8 cellular contexts compared by ENCODE assay signal in the genomic region with DNA sequence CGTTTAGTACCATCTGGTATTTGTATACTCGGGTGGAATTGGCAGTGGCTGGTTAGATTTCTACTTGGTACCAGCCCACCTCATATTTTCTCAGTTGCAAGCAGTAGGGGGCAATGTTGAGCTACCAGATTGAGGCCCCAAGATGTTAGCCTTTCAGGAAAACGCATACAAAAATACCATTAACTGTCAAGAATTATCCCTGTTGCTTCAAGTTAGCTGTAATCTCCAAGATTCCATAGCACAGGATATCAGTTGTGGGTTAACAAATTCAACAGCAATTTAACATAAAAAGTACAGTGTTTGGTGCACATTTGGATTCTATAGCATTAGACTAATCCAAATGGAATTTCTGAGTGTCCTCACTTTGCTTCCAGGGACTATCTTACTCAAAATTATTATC.
A peak's percentile ranks its signal among the peaks of the same experiment; 100 is the strongest.
DNase-seq lines count a peak whose midpoint lies in the region; ATAC-seq, FAIRE-seq and TF ChIP-seq lines count a peak whose summit lies in the region.

No MANE protein-coding gene starts in this region.

- TF ChIP-seq CTCF in A673 (conservative IDR thresholded peaks at IDR 0.05; ENCODE audit: low read depth, low read length) (peak; percentile 85), GM12865 (IDR thresholded peaks at IDR 0.05; ENCODE audit: insufficient read depth, low read depth, low read length, missing control alignments) (peak; percentile 68), lower lobe of right lung (IDR thresholded peaks at IDR 0.05) (peak; percentile 73)

- BruUV-seq in A673 (replicated peaks; lab: Mats Ljungman, UMichigan): no TSS peak

- H3K36me3 ChIP-seq in A673 (ENCODE audit: insufficient read depth, low read length, poor library complexity, severe bottlenecking) (no peaks in the 10 kb centered on the region), lower lobe of right lung (peaks cover 18% of the 10 kb centered on the region)

- H3K27me3 ChIP-seq in A673 (replicated peaks; ENCODE audit: insufficient read depth, low read depth, low read length, poor library complexity) (no peaks in the 10 kb centered on the region), lower lobe of right lung (ENCODE audit: low read depth) (no peaks in the 10 kb centered on the region)

- intact Hi-C loops in A673 (cut with micrococcal nuclease; ENCODE audit: unreplicated experiment) (loop anchor here (5.0 to 10.0 kb wide), 5 partner anchors 120 to 1365 kb away; partner anchors contain the start of gene IRX3), lower lobe of right lung (cut with DNase I) (no loop called here)

- POLR2A ChIA-PET in A673 (lab: Charles Lee; ENCODE audit: low non-redundant PET): interaction anchor here (0.6 kb wide), 1 partner anchor 99 kb away, joined by 6 read pairs; no protein-coding TSS in a partner anchor

- H3K9me3 ChIP-seq in A673 (ENCODE audit: low read depth, low read length, poor library complexity, severe bottlenecking) (no peaks in the 10 kb centered on the region), lower lobe of right lung (no peaks in the 10 kb centered on the region)

- H3K27ac ChIP-seq in A673 (ENCODE audit: low read depth, low read length, poor library complexity, severe bottlenecking): no peak overlapping the region
- H3K27ac ChIP-seq in lower lobe of right lung: no peak overlapping the region

- FAIRE-seq in TTC549 (lab: Jason Lieb, UNC): peak; percentile 28

- H3K4me3 ChIP-seq in A673 (ENCODE audit: low read depth, low read length, poor library complexity, severe bottlenecking): no peak overlapping the region
- no peak overlapping the region for H3K4me3 ChIP-seq in GM12865 (ENCODE audit: low read depth, low read length)
- no peak overlapping the region for H3K4me3 ChIP-seq in lower lobe of right lung

- H3K4me1 ChIP-seq in A673 (ENCODE audit: insufficient read depth, low read length, poor library complexity, severe bottlenecking): peaks cover 42% of the 10 kb centered on the region
- H3K4me1 ChIP-seq in lower lobe of right lung: peaks cover 12% of the 10 kb centered on the region

- ATAC-seq in lower lobe of right lung (peak; percentile 72 to 86), GM21723 (IDR thresholded peaks at IDR 0.05; ENCODE audit: unreplicated experiment) (no peak)
- ATAC-seq in stimulated activated naive CD8-positive, alpha-beta T cell treated with anti-CD3 and anti-CD28 coated beads, Interleukin-15, Interleukin-2, amounts not matched to agents 100 U/mL and 50 U/mL, for 24 hours: peak; percentile 46

- CTCF ChIA-PET in A673 (lab: Charles Lee): interaction anchor here (1.0 to 1.5 kb wide), 3 partner anchors 119 to 342 kb away, joined by 3 to 6 read pairs (median 4); no protein-coding TSS in a partner anchor

- DNase-seq in A673 (ENCODE audit: low spot score) (peak; percentile 77), GM12865 (ENCODE audit: low read depth) (peak; percentile 54), NCI-H1694 (lab: John Stamatoyannopoulos, UW) (peak; percentile 68), dermis blood vessel endothelial cell (peak; percentile 86), lower lobe of right lung (no peak)
- DNase-seq in stimulated activated naive CD8-positive, alpha-beta T cell treated with anti-CD3 and anti-CD28 coated beads, Interleukin-15, Interleukin-2, amounts not matched to agents 100 U/mL and 50 U/mL, for 24 hours: peak; percentile 52
